ENCODE assay signal across 15 cellular contexts in genomic region chr3:165624761-165625160, GRCh38.
DNase-seq lines count a peak whose midpoint lies in the region; ATAC-seq and TF ChIP-seq lines count a peak whose summit lies in the region.
"Had no signal": no experiment of that assay in that cellular context is flagged by ENCODE, and none has a peak within 500 bp of the region (broad histone marks: within the 10 kb centered on the region; RNA-seq: fewer than 3 reads in every experiment).

No MANE protein-coding gene starts in this region.

- no peaks in the 10 kb centered on the region for H3F3A ChIP-seq in PC-9 (ENCODE audit: insufficient read depth, low read depth)

- intact Hi-C loops in PC-9 (cut with micrococcal nuclease; ENCODE audit: unreplicated experiment) (no loop called here), head of caudate nucleus (cut with DNase I) (no loop called here), natural killer cell (cut with micrococcal nuclease) (no loop called here)

- no TSS peak for BruUV-seq in PC-9 (replicated peaks; lab: Mats Ljungman, UMichigan)

- H3K27ac ChIP-seq in 22Rv1: no peak overlapping the region
- no peak overlapping the region for H3K27ac ChIP-seq in PC-9
- H3K27ac ChIP-seq: BLaER1 had no signal

- no peaks in the 10 kb centered on the region for H3K27me3 ChIP-seq in PC-9 (ENCODE audit: insufficient read depth, low read depth)
- H3K27me3 ChIP-seq: BLaER1 had no signal

- CTCF ChIA-PET in PC-9 (lab: Charles Lee): no interaction called here

- H3K27me3 Mint-ChIP-seq in natural killer cell (ENCODE audit: low read depth in 2 of 2): no peaks in the 10 kb centered on the region
- no peaks in the 10 kb centered on the region for H3K27me3 Mint-ChIP-seq in stimulated activated naive B cell treated with anti-CD40 and anti-IgM and Interleukin-4, amounts not matched to agents 10 μg/mL and 1 μg/mL and 100 μg/mL, for 72 hours
- H3K27me3 Mint-ChIP-seq: naive B cell had no signal

- TF ChIP-seq CTCF in 22Rv1 (IDR thresholded peaks at IDR 0.05) (peak; percentile 46), GM12875 (IDR thresholded peaks at IDR 0.05; ENCODE audit: borderline replicate concordance, insufficient read depth, low read depth, low read length) (peak; percentile 27; the same call in 1 of the 2 replicates), PC-9 (conservative IDR thresholded peaks at IDR 0.05) (peak; percentile 54), epithelial cell of proximal tubule (conservative IDR thresholded peaks at IDR 0.05; ENCODE audit: low read depth, low read length) (peak; percentile 55), natural killer cell (IDR thresholded peaks at IDR 0.05) (no peak)

- H4K20me1 ChIP-seq in PC-9 (ENCODE audit: insufficient read depth): no peaks in the 10 kb centered on the region
- H4K20me1 ChIP-seq: BLaER1 had no signal

- no peaks in the 10 kb centered on the region for H3K36me3 ChIP-seq in PC-9 (ENCODE audit: low read depth)
- H3K36me3 ChIP-seq: BLaER1 had no signal

- H3K4me2 ChIP-seq in PC-9: no peak overlapping the region
- H3K4me2 ChIP-seq: BLaER1 had no signal

- no peaks in the 10 kb centered on the region; the same call in 1 of the 2 replicates for H3K9me3 ChIP-seq in PC-9 (ENCODE audit: insufficient read depth, low read depth)
- H3K9me3 ChIP-seq: BLaER1 had no signal

- H3K79me2 ChIP-seq in PC-9 (ENCODE audit: low read depth): no peaks in the 10 kb centered on the region

- H2AFZ ChIP-seq in PC-9: no peak overlapping the region

- no peaks in the 10 kb centered on the region for H3K4me1 ChIP-seq in PC-9 (replicated peaks; ENCODE audit: insufficient read depth)
- H3K4me1 ChIP-seq: BLaER1 had no signal

- peaks cover 13 to 17% of the 10 kb centered on the region in 2 donors for H3K9me3 Mint-ChIP-seq in natural killer cell
- H3K9me3 Mint-ChIP-seq in stimulated activated naive B cell treated with anti-CD40 and anti-IgM and Interleukin-4, amounts not matched to agents 10 μg/mL and 1 μg/mL and 100 μg/mL, for 72 hours: peaks cover 10 to 13% of the 10 kb centered on the region in 2 donors

- H3K4me3 Mint-ChIP-seq in natural killer cell: no peak overlapping the region
- H3K4me3 Mint-ChIP-seq in stimulated activated naive B cell treated with anti-CD40 and anti-IgM and Interleukin-4, amounts not matched to agents 10 μg/mL and 1 μg/mL and 100 μg/mL, for 72 hours: no peak overlapping the region
- H3K4me3 Mint-ChIP-seq: activated T-helper 1 cell treated with anti-CD3 and anti-CD28 coated beads, Interleukin-12 subunit alpha, Interleukin-12 subunit beta, Interleukin-2, Interleukin-4 antibody, amounts not matched to agents 30 ng/mL and 10 ng/mL and 1 ng/mL, durations not matched to agents 14 hours and 24 hours and 36 hours; naive B cell had no signal

- H3K36me3 Mint-ChIP-seq in natural killer cell: peaks cover 21% of the 10 kb centered on the region
- H3K36me3 Mint-ChIP-seq in stimulated activated naive B cell treated with anti-CD40 and anti-IgM and Interleukin-4, amounts not matched to agents 10 μg/mL and 1 μg/mL and 100 μg/mL, for 72 hours: no peaks in the 10 kb centered on the region
- H3K36me3 Mint-ChIP-seq: naive B cell had no signal

- DNase-seq in PC-9 (no peak), epithelial cell of proximal tubule (ENCODE audit: low read depth) (no peak), Kasumi-1 (lab: John Stamatoyannopoulos, UW) (no peak), head of caudate nucleus (no peak), natural killer cell (no peak)
- no peak for DNase-seq in stimulated activated naive B cell treated with anti-CD40 and anti-IgM and Interleukin-4, amounts not matched to agents 10 μg/mL and 1 μg/mL and 100 μg/mL, for 72 hours
- DNase-seq: hippocampal formation; naive B cell; NCI-H1048; NK-92 treated with Interleukin-12 subunit alpha and Interleukin-12 subunit beta, amount 100 ng/mL, for 24 hours; stimulated activated naive CD4-positive, alpha-beta T cell had no signal

- ATAC-seq in natural killer cell: no peak
- no peak for ATAC-seq in stimulated activated naive B cell treated with anti-CD40 and anti-IgM and Interleukin-4, amounts not matched to agents 10 μg/mL and 1 μg/mL and 100 μg/mL, for 72 hours (replicated peaks)

- no peaks in the 10 kb centered on the region for H3K4me1 Mint-ChIP-seq in natural killer cell
- no peaks in the 10 kb centered on the region for H3K4me1 Mint-ChIP-seq in stimulated activated naive B cell treated with anti-CD40 and anti-IgM and Interleukin-4, amounts not matched to agents 10 μg/mL and 1 μg/mL and 100 μg/mL, for 72 hours
- H3K4me1 Mint-ChIP-seq: naive B cell had no signal

- H3K27ac Mint-ChIP-seq in natural killer cell: no peak overlapping the region
- no peak overlapping the region for H3K27ac Mint-ChIP-seq in stimulated activated naive B cell treated with anti-CD40 and anti-IgM and Interleukin-4, amounts not matched to agents 10 μg/mL and 1 μg/mL and 100 μg/mL, for 72 hours
- H3K27ac Mint-ChIP-seq: activated T-helper 1 cell treated with anti-CD3 and anti-CD28 coated beads, Interleukin-12 subunit alpha, Interleukin-12 subunit beta, Interleukin-2, Interleukin-4 antibody, amounts not matched to agents 30 ng/mL and 10 ng/mL and 1 ng/mL, durations not matched to agents 14 hours and 24 hours and 36 hours; naive B cell had no signal

- POLR2A ChIA-PET in PC-9 (lab: Charles Lee; ENCODE audit: unreplicated experiment): no interaction called here

- H3K9me2 ChIP-seq in PC-9 (ENCODE audit: insufficient read depth): no peaks in the 10 kb centered on the region

- H3K4me3 ChIP-seq in GM12875 (ENCODE audit: low read depth, low read length): no peak overlapping the region
- H3K4me3 ChIP-seq in PC-9: no peak overlapping the region
- no peak overlapping the region for H3K4me3 ChIP-seq in epithelial cell of proximal tubule (ENCODE audit: low read depth, low read length)
- H3K4me3 ChIP-seq: BLaER1 had no signal
